In genomic region chrX:47191331-47191730, GRCh38 we compare ENCODE assay signal across 8 cellular contexts. TPM values are rescaled to one million over a fixed set of nuclear protein-coding genes. Genes with fewer than 3 reads are reported as not detected.
DNase-seq lines count a peak whose midpoint lies in the region; ATAC-seq and TF ChIP-seq lines count a peak whose summit lies in the region.

No MANE protein-coding gene starts in this region.

- H4K20me1 ChIP-seq in GM23338 (replicated peaks; ENCODE audit: insufficient read depth) = peaks cover 8% of the 10 kb centered on the region
- H4K20me1 ChIP-seq in OCI-LY3 (ENCODE audit: insufficient read depth, low read length) = peaks cover 28% of the 10 kb centered on the region

- no peak overlapping the region for H3K27ac Mint-ChIP-seq in GM23338
- peak overlapping the region; percentile 94 for H3K27ac Mint-ChIP-seq in activated T-helper 17 cell treated with anti-CD3 and anti-CD28 coated beads, Interleukin-2, amount 50 U/mL, for 72 hours

- H3F3A ChIP-seq in GM23338 (replicated peaks; ENCODE audit: low read depth) = 0 out of 2 replicates have a peak, but pooled peaks cover 2% of the 10 kb centered on the region

- peaks cover 32% of the 10 kb centered on the region for H3K79me2 ChIP-seq in GM23338 (replicated peaks; ENCODE audit: insufficient read depth)
- peaks cover 56% of the 10 kb centered on the region for H3K79me2 ChIP-seq in OCI-LY3 (ENCODE audit: low read length)

- H3K27me3 ChIP-seq in GM23338 (ENCODE audit: insufficient read depth) (no peaks in the 10 kb centered on the region), OCI-LY3 (ENCODE audit: low read depth, low read length) (no peaks in the 10 kb centered on the region), spleen (replicated peaks in 1 of 7) (peaks cover 0 to 13% (median 0%) of the 10 kb centered on the region in 7 donors)

- peaks cover 20% of the 10 kb centered on the region for H3K27me3 Mint-ChIP-seq in GM23338 (ENCODE audit: insufficient read depth, low read depth, poor library complexity)
- no peaks in the 10 kb centered on the region for H3K27me3 Mint-ChIP-seq in activated T-helper 17 cell treated with anti-CD3 and anti-CD28 coated beads, Interleukin-2, amount 50 U/mL, for 72 hours

- TF ChIP-seq POLR2A in spleen (IDR thresholded peaks at IDR 0.05) = no peak

- peaks cover 28% of the 10 kb centered on the region for H3K4me1 Mint-ChIP-seq in GM23338
- peaks cover 25% of the 10 kb centered on the region for H3K4me1 Mint-ChIP-seq in activated T-helper 17 cell treated with anti-CD3 and anti-CD28 coated beads, Interleukin-2, amount 50 U/mL, for 72 hours

- TF ChIP-seq CTCF in GM23338 (conservative IDR thresholded peaks at IDR 0.05; ENCODE audit: low read depth in 2 of 2) = no peak
- no peak for TF ChIP-seq CTCF in OCI-LY3 (IDR thresholded peaks at IDR 0.05; ENCODE audit: low read depth, low read length)
- TF ChIP-seq CTCF in spleen (IDR thresholded peaks at IDR 0.05 in 8 of 11, conservative IDR thresholded peaks at IDR 0.05 in 3 of 11) = no peak

- H3K9me3 Mint-ChIP-seq in GM23338 = no peaks in the 10 kb centered on the region
- H3K9me3 Mint-ChIP-seq in activated T-helper 17 cell treated with anti-CD3 and anti-CD28 coated beads, Interleukin-2, amount 50 U/mL, for 72 hours = no peaks in the 10 kb centered on the region

- 0 to 44% (median 3%) methylated on average over 3 to 26 of the region's 26 CpGs for WGBS in spleen, 5 donors

- intact Hi-C loops in left ventricle myocardium superior (cut with micrococcal nuclease) = no loop called here
- intact Hi-C loops in spleen (cut with DNase I; ENCODE audit: low total_unique reads) = loop anchor here (5.0 to 10.0 kb wide), 2 partner anchors 191 to 333 kb away; no protein-coding TSS in a partner anchor

- peak overlapping the region; percentile 100 for H3K9ac ChIP-seq in OCI-LY3 (ENCODE audit: low read length)

- H3K4me3 ChIP-seq in GM23338 (peak overlapping the region; percentile 82), OCI-LY3 (ENCODE audit: low read length) (peak overlapping the region; percentile 97), spleen (peak overlapping the region; percentile 33 to 94 (median 48))

- H3K4me3 Mint-ChIP-seq in GM23338 = peak overlapping the region; percentile 91
- peak overlapping the region; percentile 94 for H3K4me3 Mint-ChIP-seq in activated T-helper 17 cell treated with anti-CD3 and anti-CD28 coated beads, Interleukin-2, amount 50 U/mL, for 72 hours

- H3K4me1 ChIP-seq in GM23338 (ENCODE audit: insufficient read depth) (peaks cover 24% of the 10 kb centered on the region), OCI-LY3 (ENCODE audit: low read length) (peaks cover 25% of the 10 kb centered on the region), spleen (peaks cover 16 to 55% (median 42%) of the 10 kb centered on the region in 6 donors)

- H3K9me3 ChIP-seq in OCI-LY3 (ENCODE audit: insufficient read depth, low read length) (no peaks in the 10 kb centered on the region), spleen (no peaks in the 10 kb centered on the region)

- no peaks in the 10 kb centered on the region for H3K9me2 ChIP-seq in GM23338 (ENCODE audit: insufficient read depth)

- no peak overlapping the region for H2AFZ ChIP-seq in GM23338
- H2AFZ ChIP-seq in OCI-LY3 (ENCODE audit: low read depth, low read length) = no peak overlapping the region

- peak; percentile 32 for DNase-seq in GM23338 (ENCODE audit: low spot score)
- DNase-seq in left ventricle myocardium superior = no peak
- DNase-seq in spleen = peak; percentile 82
- no peak for DNase-seq in KG1 (lab: John Stamatoyannopoulos, UW)

- no peaks in the 10 kb centered on the region for H3K36me3 ChIP-seq in GM23338 (ENCODE audit: insufficient read depth)
- peaks cover 34% of the 10 kb centered on the region for H3K36me3 ChIP-seq in OCI-LY3 (replicated peaks; ENCODE audit: low read depth, low read length)
- peaks cover 0 to 11% (median 3%) of the 10 kb centered on the region in 6 donors for H3K36me3 ChIP-seq in spleen

- peaks cover 30% of the 10 kb centered on the region for H3K36me3 Mint-ChIP-seq in GM23338 (ENCODE audit: low read depth)
- peaks cover 46% of the 10 kb centered on the region for H3K36me3 Mint-ChIP-seq in activated T-helper 17 cell treated with anti-CD3 and anti-CD28 coated beads, Interleukin-2, amount 50 U/mL, for 72 hours (ENCODE audit: low read depth)

- peak; percentile 7; the same call in 2 of the 3 replicates for ATAC-seq in GM23338
- ATAC-seq in activated T-helper 17 cell treated with anti-CD3 and anti-CD28 coated beads, Interleukin-2, amount 50 U/mL, for 72 hours (replicated peaks) = peak; percentile 22
- peak; percentile 3 for ATAC-seq in left ventricle myocardium superior
- ATAC-seq in GM21737 (IDR thresholded peaks at IDR 0.05; ENCODE audit: unreplicated experiment) = no peak
- no peak for ATAC-seq in GM21423 (IDR thresholded peaks at IDR 0.05; ENCODE audit: unreplicated experiment)

- H3K4me2 ChIP-seq in GM23338 = peak overlapping the region; percentile 84
- peak overlapping the region; percentile 89 for H3K4me2 ChIP-seq in OCI-LY3 (ENCODE audit: low read length)

- H3K27ac ChIP-seq in GM23338 (ENCODE audit: low read depth) (no peak overlapping the region), OCI-LY3 (ENCODE audit: low read length) (peak overlapping the region; percentile 99), spleen (peak overlapping the region; percentile 22 to 97 (median 80))

TF ChIP-seq in GM23338, 12 proteins besides CTCF, POLR2A, EP300 and RAD21 (continues in another document):
- TF ChIP-seq EZH2phosphoT487 (IDR thresholded peaks at IDR 0.05; ENCODE audit: unreplicated experiment) = no peak
- no peak for TF ChIP-seq REST (IDR thresholded peaks at IDR 0.05; ENCODE audit: unreplicated experiment)

RNA-seq across cellular contexts. Expression of gene UBA1, which starts 2.3 kb away (rescaled TPM):
- total RNA-seq in GM23338 (2014; rRNA removed; shearing (Covaris generic)) = 344 and 377 TPM in 2 replicates
- polyA plus RNA-seq in GM23338 (2016; fragmentation: Nextera tagmentation; extraction: Ambion mirVana) = 97.7 and 104 TPM in 2 replicates
- total RNA-seq in activated T-helper 17 cell treated with anti-CD3 and anti-CD28 coated beads, Interleukin-2, amount 50 U/mL, for 72 hours = 100 to 1,000 TPM; 227 to 255 TPM
- 100 TPM for total RNA-seq in left ventricle myocardium superior
- 100 to 1,000 TPM; 172 to 207 (median 194) TPM for total RNA-seq in spleen
- polyA plus RNA-seq in spleen = 10 to 100 TPM; 57.7 to 92.8 (median 88.9) TPM

RNA-seq across cellular contexts. Expression of gene CDK16, which starts 27.1 kb away (rescaled TPM):
- total RNA-seq in GM23338 (2014; rRNA removed; shearing (Covaris generic)) = 111 and 158 TPM in 2 replicates
- polyA plus RNA-seq in GM23338 (2016; fragmentation: Nextera tagmentation; extraction: Ambion mirVana) (55.9 and 58.9 TPM in 2 replicates), spleen (10 to 100 TPM; 18.4 to 37.9 (median 28.8) TPM)
- 10 to 100 TPM; 58.3 to 71.5 TPM for total RNA-seq in activated T-helper 17 cell treated with anti-CD3 and anti-CD28 coated beads, Interleukin-2, amount 50 U/mL, for 72 hours
- total RNA-seq in left ventricle myocardium superior (155 TPM), spleen (10 to 100 TPM; 51.7 to 75.3 (median 60.0) TPM)

RNA-seq across cellular contexts. Expression of gene USP11, which starts 41.5 kb away (rescaled TPM):
- 61.9 and 65.1 TPM in 2 replicates for total RNA-seq in GM23338 (2014; rRNA removed; shearing (Covaris generic))
- polyA plus RNA-seq in GM23338 (2016; fragmentation: Nextera tagmentation; extraction: Ambion mirVana) (57.0 and 64.2 TPM in 2 replicates), spleen (10 to 100 TPM; 19.9 to 35.2 (median 31.5) TPM)
- total RNA-seq in activated T-helper 17 cell treated with anti-CD3 and anti-CD28 coated beads, Interleukin-2, amount 50 U/mL, for 72 hours = 10 to 100 TPM; 24.0 to 26.6 TPM
- total RNA-seq in left ventricle myocardium superior (31.4 TPM), spleen (10 to 100 TPM; 46.2 to 91.5 (median 70.9) TPM)

RNA-seq across cellular contexts. Expression of gene RBM10, which starts 46.3 kb away (rescaled TPM):
- 80.0 and 101 TPM in 2 replicates for total RNA-seq in GM23338 (2014; rRNA removed; shearing (Covaris generic))
- polyA plus RNA-seq in GM23338 (2016; fragmentation: Nextera tagmentation; extraction: Ambion mirVana) (38.9 and 39.5 TPM in 2 replicates), spleen (10 to 100 TPM; 21.6 to 34.7 (median 27.7) TPM)
- total RNA-seq in activated T-helper 17 cell treated with anti-CD3 and anti-CD28 coated beads, Interleukin-2, amount 50 U/mL, for 72 hours = 10 to 100 TPM; 54.3 to 57.9 TPM
- total RNA-seq in left ventricle myocardium superior (32.9 TPM), spleen (10 to 100 TPM; 24.5 to 38.4 (median 30.9) TPM)

RNA-seq across cellular contexts. Expression of gene NDUFB11, which starts 46.8 kb away (rescaled TPM):
- total RNA-seq in GM23338 (2014; rRNA removed; shearing (Covaris generic)) = 52.2 and 103 TPM in 2 replicates
- polyA plus RNA-seq in GM23338 (2016; fragmentation: Nextera tagmentation; extraction: Ambion mirVana) (238 and 247 TPM in 2 replicates), spleen (10 to 100 TPM; 52.6 to 88.7 (median 77.5) TPM)
- 10 to 100 TPM; 72.3 to 94.4 TPM for total RNA-seq in activated T-helper 17 cell treated with anti-CD3 and anti-CD28 coated beads, Interleukin-2, amount 50 U/mL, for 72 hours
- total RNA-seq in left ventricle myocardium superior (210 TPM), spleen (10 to 100 TPM; 42.7 to 68.1 (median 51.8) TPM)

Comparison
In these comparisons a context has a peak if more than half of its experiments do, and no peak if none do; other contexts are left out.
1. ATAC-seq: peak in GM23338 (single experiment), activated T-helper 17 cell treated with anti-CD3 and anti-CD28 coated beads, Interleukin-2, amount 50 U/mL, for 72 hours (single experiment) and left ventricle myocardium superior (single experiment); none in GM21737 (single experiment) and GM21423 (single experiment).
2. DNase-seq: peak in GM23338 (single experiment) and spleen (single experiment); none in left ventricle myocardium superior (single experiment) and KG1 (single experiment).
3. Peak in every context shown above with its lines, with median percentiles within 50 percentile points of each other: H3K4me3 ChIP-seq.